ENCODE assay signal across 1 cellular context in the genomic region with DNA sequence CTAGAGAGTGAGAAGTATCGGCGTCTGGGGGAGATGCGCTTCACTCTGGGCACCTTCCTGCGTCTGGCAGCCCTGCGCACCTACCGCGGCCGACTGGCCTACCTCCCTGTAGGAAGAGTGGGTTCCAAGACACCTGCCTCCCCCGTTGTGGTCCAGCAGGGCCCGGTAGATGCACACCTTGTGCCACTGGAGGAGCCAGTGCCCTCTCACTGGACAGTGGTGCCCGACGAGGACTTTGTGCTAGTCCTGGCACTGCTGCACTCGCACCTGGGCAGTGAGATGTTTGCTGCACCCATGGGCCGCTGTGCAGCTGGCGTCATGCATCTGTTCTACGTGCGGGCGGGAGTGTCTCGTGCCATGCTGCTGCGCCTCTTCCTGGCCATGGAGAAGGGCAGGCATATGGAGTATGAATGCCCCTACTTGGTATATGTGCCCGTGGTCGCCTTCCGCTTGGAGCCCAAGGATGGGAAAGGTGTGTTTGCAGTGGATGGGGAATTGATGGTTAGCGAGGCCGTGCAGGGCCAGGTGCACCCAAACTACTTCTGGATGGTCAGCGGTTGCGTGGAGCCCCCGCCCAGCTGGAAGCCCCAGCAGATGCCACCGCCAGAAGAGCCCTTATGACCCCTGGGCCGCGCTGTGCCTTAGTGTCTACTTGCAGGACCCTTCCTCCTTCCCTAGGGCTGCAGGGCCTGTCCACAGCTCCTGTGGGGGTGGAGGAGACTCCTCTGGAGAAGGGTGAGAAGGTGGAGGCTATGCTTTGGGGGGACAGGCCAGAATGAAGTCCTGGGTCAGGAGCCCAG.
TF ChIP-seq lines count a peak whose summit lies in the region.

No MANE protein-coding gene starts in this region.

TF ChIP-seq in HEK293, 187 proteins besides CTCF, POLR2A, EP300 and RAD21:
- TF ChIP-seq ZNF341 (tag by site-specific recombination; IDR thresholded peaks at IDR 0.05; ENCODE audit: low read depth): no peak
- TF ChIP-seq HIC1 (tag by site-specific recombination; IDR thresholded peaks at IDR 0.05): 0 out of 2 replicates have a peak, but pooled peaks have one; percentile 23
- TF ChIP-seq ZNF600 (tag by site-specific recombination; IDR thresholded peaks at IDR 0.05): peak; percentile 14; the same call in 1 of the 2 replicates
